In the genomic region with DNA sequence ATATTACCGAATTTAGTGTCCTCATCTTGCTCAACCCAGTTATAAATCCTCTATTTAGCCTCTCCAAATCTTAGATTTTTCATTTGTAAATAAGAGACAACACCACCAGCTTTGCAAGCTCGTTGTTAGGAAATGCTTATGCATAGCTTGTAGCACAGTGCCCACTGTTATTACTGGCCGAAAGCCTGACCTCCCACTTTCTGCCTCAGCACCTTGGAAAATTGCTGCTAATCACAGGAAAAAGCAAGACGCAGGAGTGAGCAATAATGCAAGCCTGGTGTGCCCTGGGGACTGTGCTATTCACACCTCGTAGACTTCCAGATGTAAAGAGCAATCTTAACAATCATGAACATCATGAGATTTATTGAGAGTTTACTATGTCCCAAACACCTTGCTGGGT, we compare ENCODE assay signal across 20 cellular contexts.
DNase-seq lines count a peak whose midpoint lies in the region; ATAC-seq and TF ChIP-seq lines count a peak whose summit lies in the region.
"Had no signal": no experiment of that assay in that cellular context is flagged by ENCODE, and none has a peak within 500 bp of the region (broad histone marks: within the 10 kb centered on the region; RNA-seq: fewer than 3 reads in every experiment).

No MANE protein-coding gene starts in this region.

- CTCF ChIA-PET in activated CD8-positive, alpha-beta memory T cell treated with anti-CD3 and anti-CD28 coated beads, Interleukin-2, amount 10 ng/mL, durations not matched to agents 7 days and 5 days (lab: Charles Lee), result no interaction called here

- no peak overlapping the region for H3K27ac Mint-ChIP-seq in activated CD8-positive, alpha-beta memory T cell treated with anti-CD3 and anti-CD28 coated beads, Interleukin-2, amount 10 ng/mL, durations not matched to agents 7 days and 5 days
- H3K27ac Mint-ChIP-seq in nephron, result peak overlapping the region in 2 of 3 experiments; percentile 33 to 70
- H3K27ac Mint-ChIP-seq in activated CD4-positive, alpha-beta T cell treated with anti-CD3 and anti-CD28 coated beads, Interleukin-2, amount 10 ng/mL, durations not matched to agents 24 days and 14 days, result no peak overlapping the region
- H3K27ac Mint-ChIP-seq: CD4-positive, alpha-beta T cell; GM23338; HFFc6 had no signal

- intact Hi-C loops in activated CD4-positive, alpha-beta T cell treated with anti-CD3 and anti-CD28 coated beads, Interleukin-2, amount 10 ng/mL, durations not matched to agents 24 days and 14 days (cut with micrococcal nuclease), result no loop called here

- H3K36me3 Mint-ChIP-seq in activated CD8-positive, alpha-beta memory T cell treated with anti-CD3 and anti-CD28 coated beads, Interleukin-2, amount 10 ng/mL, durations not matched to agents 7 days and 5 days, result no peaks in the 10 kb centered on the region
- H3K36me3 Mint-ChIP-seq in nephron (ENCODE audit: low read depth), result no peaks in the 10 kb centered on the region
- no peaks in the 10 kb centered on the region for H3K36me3 Mint-ChIP-seq in activated CD4-positive, alpha-beta T cell treated with anti-CD3 and anti-CD28 coated beads, Interleukin-2, amount 10 ng/mL, durations not matched to agents 24 days and 14 days (ENCODE audit: low read depth)
- H3K36me3 Mint-ChIP-seq: CD14-positive monocyte; CD8-positive, alpha-beta memory T cell had no signal

- no peak for ATAC-seq in activated CD8-positive, alpha-beta memory T cell treated with anti-CD3 and anti-CD28 coated beads, Interleukin-2, amount 10 ng/mL, durations not matched to agents 7 days and 5 days
- no peak for ATAC-seq in GM18517 (IDR thresholded peaks at IDR 0.05; ENCODE audit: unreplicated experiment)
- ATAC-seq: GM12878, GM23338 had no signal

- peaks cover 14% of the 10 kb centered on the region for H3K27me3 Mint-ChIP-seq in activated CD8-positive, alpha-beta memory T cell treated with anti-CD3 and anti-CD28 coated beads, Interleukin-2, amount 10 ng/mL, durations not matched to agents 7 days and 5 days
- H3K27me3 Mint-ChIP-seq in nephron (ENCODE audit: low read depth), result no peaks in the 10 kb centered on the region
- peaks cover 7% of the 10 kb centered on the region for H3K27me3 Mint-ChIP-seq in activated CD4-positive, alpha-beta T cell treated with anti-CD3 and anti-CD28 coated beads, Interleukin-2, amount 10 ng/mL, durations not matched to agents 24 days and 14 days

- no peak for TF ChIP-seq CTCF in nephron (IDR thresholded peaks at IDR 0.05; ENCODE audit: unreplicated experiment in 3 of 3)

- H3K4me3 Mint-ChIP-seq in activated CD8-positive, alpha-beta memory T cell treated with anti-CD3 and anti-CD28 coated beads, Interleukin-2, amount 10 ng/mL, durations not matched to agents 7 days and 5 days, result no peak overlapping the region
- H3K4me3 Mint-ChIP-seq in nephron, result no peak overlapping the region
- no peak overlapping the region for H3K4me3 Mint-ChIP-seq in activated CD4-positive, alpha-beta T cell treated with anti-CD3 and anti-CD28 coated beads, Interleukin-2, amount 10 ng/mL, durations not matched to agents 24 days and 14 days
- H3K4me3 Mint-ChIP-seq: CD14-positive monocyte; CD4-positive, alpha-beta T cell; CD8-positive, alpha-beta memory T cell; GM23338; HFFc6 had no signal

- no peaks in the 10 kb centered on the region for H3K9me3 Mint-ChIP-seq in activated CD8-positive, alpha-beta memory T cell treated with anti-CD3 and anti-CD28 coated beads, Interleukin-2, amount 10 ng/mL, durations not matched to agents 7 days and 5 days (ENCODE audit: low read depth)
- H3K9me3 Mint-ChIP-seq in nephron, result no peaks in the 10 kb centered on the region
- H3K9me3 Mint-ChIP-seq in activated CD4-positive, alpha-beta T cell treated with anti-CD3 and anti-CD28 coated beads, Interleukin-2, amount 10 ng/mL, durations not matched to agents 24 days and 14 days, result no peaks in the 10 kb centered on the region
- H3K9me3 Mint-ChIP-seq: CD4-positive, alpha-beta T cell; CD8-positive, alpha-beta memory T cell; GM23338; HFFc6 had no signal

- peaks cover 6% of the 10 kb centered on the region for H3K4me1 Mint-ChIP-seq in activated CD8-positive, alpha-beta memory T cell treated with anti-CD3 and anti-CD28 coated beads, Interleukin-2, amount 10 ng/mL, durations not matched to agents 7 days and 5 days
- peaks cover 7% of the 10 kb centered on the region for H3K4me1 Mint-ChIP-seq in nephron
- H3K4me1 Mint-ChIP-seq in activated CD4-positive, alpha-beta T cell treated with anti-CD3 and anti-CD28 coated beads, Interleukin-2, amount 10 ng/mL, durations not matched to agents 24 days and 14 days, result peaks cover 5% of the 10 kb centered on the region

- peak; percentile 15 for DNase-seq in activated CD8-positive, alpha-beta memory T cell treated with anti-CD3 and anti-CD28 coated beads, Interleukin-2, amount 10 ng/mL, durations not matched to agents 7 days and 5 days
- DNase-seq in activated CD8-positive, alpha-beta memory T cell treated with anti-CD3 and anti-CD28 coated beads for 24 hours, result no peak
- DNase-seq in dermis blood vessel endothelial cell (peak; percentile 82), HT-29 (ENCODE audit: low spot score) (no peak)
- no peak for DNase-seq in activated CD4-positive, alpha-beta T cell treated with anti-CD3 and anti-CD28 coated beads, Interleukin-2, amount 10 ng/mL, durations not matched to agents 24 days and 14 days
- DNase-seq: ACHN; AML-193; BE2C; CD4-positive, alpha-beta T cell; CD8-positive, alpha-beta memory T cell; DMS 273 treated with DMSO at 0.1 percent for 48 hours; DMS79; EL; GDM1; HFFc6 had no signal

Comparison
In these comparisons a context has a peak if more than half of its experiments do, and no peak if none do; other contexts are left out.
1. DNase-seq: peak in activated CD8-positive, alpha-beta memory T cell treated with anti-CD3 and anti-CD28 coated beads, Interleukin-2, amount 10 ng/mL, durations not matched to agents 7 days and 5 days (single experiment) and dermis blood vessel endothelial cell (single experiment); none in activated CD8-positive, alpha-beta memory T cell treated with anti-CD3 and anti-CD28 coated beads for 24 hours (single experiment), activated CD4-positive, alpha-beta T cell treated with anti-CD3 and anti-CD28 coated beads, Interleukin-2, amount 10 ng/mL, durations not matched to agents 24 days and 14 days (single experiment) and HT-29 (single experiment).
2. H3K27ac Mint-ChIP-seq: peak in nephron (2 of 3); none in activated CD8-positive, alpha-beta memory T cell treated with anti-CD3 and anti-CD28 coated beads, Interleukin-2, amount 10 ng/mL, durations not matched to agents 7 days and 5 days (single experiment) and activated CD4-positive, alpha-beta T cell treated with anti-CD3 and anti-CD28 coated beads, Interleukin-2, amount 10 ng/mL, durations not matched to agents 24 days and 14 days (single experiment).